In the genomic region with DNA sequence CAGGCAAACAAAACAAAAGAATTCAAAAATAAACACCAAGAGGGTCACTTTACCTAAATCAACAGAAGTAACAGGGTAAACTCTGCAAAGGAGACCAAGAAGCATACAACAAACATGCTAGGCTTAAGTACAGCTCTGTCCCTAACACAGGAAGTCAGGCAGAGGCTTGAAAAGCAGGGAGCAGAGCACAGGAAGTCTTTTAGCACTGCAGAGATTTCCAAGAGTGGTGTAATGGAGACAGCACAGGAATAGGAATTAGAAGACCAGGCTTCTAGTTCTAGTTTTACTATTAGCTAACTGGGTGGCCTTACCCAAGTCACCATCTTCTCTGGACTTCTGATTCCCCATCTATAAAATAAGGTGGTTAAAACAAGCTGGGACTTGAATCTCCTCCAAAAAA, we compare ENCODE assay signal across 8 cellular contexts. TPM values are rescaled to one million over a fixed set of nuclear protein-coding genes. Genes with fewer than 3 reads are reported as not detected.
A peak's percentile ranks its signal among the peaks of the same experiment; 100 is the strongest.
DNase-seq lines count a peak whose midpoint lies in the region; ATAC-seq and TF ChIP-seq lines count a peak whose summit lies in the region.

No MANE protein-coding gene starts in this region.

- H3K27ac Mint-ChIP-seq in activated CD8-positive, alpha-beta memory T cell treated with anti-CD3 and anti-CD28 coated beads, Interleukin-2, amount 10 ng/mL, durations not matched to agents 7 days and 5 days = no peak overlapping the region
- peak overlapping the region; percentile 87 for H3K27ac Mint-ChIP-seq in type B pancreatic cell

- H3K4me3 Mint-ChIP-seq in activated CD8-positive, alpha-beta memory T cell treated with anti-CD3 and anti-CD28 coated beads, Interleukin-2, amount 10 ng/mL, durations not matched to agents 7 days and 5 days = peak overlapping the region; percentile 3
- H3K4me3 Mint-ChIP-seq in type B pancreatic cell = peak overlapping the region; percentile 97

- H3K36me3 Mint-ChIP-seq in activated CD8-positive, alpha-beta memory T cell treated with anti-CD3 and anti-CD28 coated beads, Interleukin-2, amount 10 ng/mL, durations not matched to agents 7 days and 5 days = peaks cover 2% of the 10 kb centered on the region
- H3K36me3 Mint-ChIP-seq in type B pancreatic cell = peaks cover 22% of the 10 kb centered on the region

- TF ChIP-seq CTCF in ascending aorta (IDR thresholded peaks at IDR 0.05) (no peak), type B pancreatic cell (conservative IDR thresholded peaks at IDR 0.05) (no peak)

- no peaks in the 10 kb centered on the region for H3K27me3 ChIP-seq in ascending aorta

- H3K9me3 ChIP-seq in ascending aorta = no peaks in the 10 kb centered on the region

- peaks cover 0 to 22% of the 10 kb centered on the region in 2 donors for H3K4me1 ChIP-seq in ascending aorta

- intact Hi-C loops in ascending aorta (cut with DNase I) = no loop called here

- no peaks in the 10 kb centered on the region for H3K9me3 Mint-ChIP-seq in activated CD8-positive, alpha-beta memory T cell treated with anti-CD3 and anti-CD28 coated beads, Interleukin-2, amount 10 ng/mL, durations not matched to agents 7 days and 5 days (ENCODE audit: low read depth)
- H3K9me3 Mint-ChIP-seq in type B pancreatic cell = no peaks in the 10 kb centered on the region

- CTCF ChIA-PET in activated CD8-positive, alpha-beta memory T cell treated with anti-CD3 and anti-CD28 coated beads, Interleukin-2, amount 10 ng/mL, durations not matched to agents 7 days and 5 days (lab: Charles Lee) = interaction anchor here (1.2 to 4.1 kb wide), 2 partner anchors 35 to 39 kb away, joined by 3 to 33 read pairs; no protein-coding TSS in a partner anchor

- DNase-seq in activated CD8-positive, alpha-beta memory T cell treated with anti-CD3 and anti-CD28 coated beads, Interleukin-2, amount 10 ng/mL, durations not matched to agents 7 days and 5 days = no peak
- DNase-seq in activated CD8-positive, alpha-beta memory T cell treated with anti-CD3 and anti-CD28 coated beads, Interleukin-2, amount 50 U/mL, for 4 hours = no peak
- DNase-seq in ascending aorta (ENCODE audit: low spot score in 2 of 2) (peak in 1 of 2 donors; percentile 28), kidney tubule cell (ENCODE audit: low spot score) (peak; percentile 44), type B pancreatic cell (ENCODE audit: extremely low spot score, unreplicated experiment) (no peak), NCI-H2029 (lab: John Stamatoyannopoulos, UW) (no peak), left lobe of liver (ENCODE audit: low spot score) (no peak)
- no peak for DNase-seq in activated T-cell treated with anti-CD3 and anti-CD28 coated beads, Interleukin-2, amount 50 U/mL, for 48 hours

- H3K36me3 ChIP-seq in ascending aorta = no peaks in the 10 kb centered on the region

- peak overlapping the region; percentile 83 to 96 for H3K4me3 ChIP-seq in ascending aorta

- H3K4me1 Mint-ChIP-seq in activated CD8-positive, alpha-beta memory T cell treated with anti-CD3 and anti-CD28 coated beads, Interleukin-2, amount 10 ng/mL, durations not matched to agents 7 days and 5 days = peaks cover 20% of the 10 kb centered on the region
- peaks cover 61% of the 10 kb centered on the region for H3K4me1 Mint-ChIP-seq in type B pancreatic cell (ENCODE audit: unreplicated experiment)

- peaks cover 34% of the 10 kb centered on the region for H3K27me3 Mint-ChIP-seq in activated CD8-positive, alpha-beta memory T cell treated with anti-CD3 and anti-CD28 coated beads, Interleukin-2, amount 10 ng/mL, durations not matched to agents 7 days and 5 days
- no peaks in the 10 kb centered on the region for H3K27me3 Mint-ChIP-seq in type B pancreatic cell

- no peak for ATAC-seq in activated CD8-positive, alpha-beta memory T cell treated with anti-CD3 and anti-CD28 coated beads, Interleukin-2, amount 10 ng/mL, durations not matched to agents 7 days and 5 days
- ATAC-seq in left lobe of liver = no peak

- peak overlapping the region; percentile 90 to 95 for H3K27ac ChIP-seq in ascending aorta

RNA-seq across cellular contexts. Expression of gene RBFOX2, which starts 1.9 kb away (rescaled TPM):
- total RNA-seq in activated CD8-positive, alpha-beta memory T cell treated with anti-CD3 and anti-CD28 coated beads, Interleukin-2, amount 10 ng/mL, durations not matched to agents 7 days and 5 days = 1 to 10 TPM in 1 of 2 experiments, under 1 TPM in 1; 0.99 to 1.9 TPM
- total RNA-seq in ascending aorta (58.1 TPM), type B pancreatic cell (ENCODE audit: low replicate concordance) (94.1 and 164 TPM in 2 replicates), left lobe of liver (25.5 TPM)
